Comparison of ENCODE assay signal across 1 cellular context in genomic region chr14:90331497-90332270, GRCh38.
TF ChIP-seq lines count a peak whose summit lies in the region.

A gene with protein sequence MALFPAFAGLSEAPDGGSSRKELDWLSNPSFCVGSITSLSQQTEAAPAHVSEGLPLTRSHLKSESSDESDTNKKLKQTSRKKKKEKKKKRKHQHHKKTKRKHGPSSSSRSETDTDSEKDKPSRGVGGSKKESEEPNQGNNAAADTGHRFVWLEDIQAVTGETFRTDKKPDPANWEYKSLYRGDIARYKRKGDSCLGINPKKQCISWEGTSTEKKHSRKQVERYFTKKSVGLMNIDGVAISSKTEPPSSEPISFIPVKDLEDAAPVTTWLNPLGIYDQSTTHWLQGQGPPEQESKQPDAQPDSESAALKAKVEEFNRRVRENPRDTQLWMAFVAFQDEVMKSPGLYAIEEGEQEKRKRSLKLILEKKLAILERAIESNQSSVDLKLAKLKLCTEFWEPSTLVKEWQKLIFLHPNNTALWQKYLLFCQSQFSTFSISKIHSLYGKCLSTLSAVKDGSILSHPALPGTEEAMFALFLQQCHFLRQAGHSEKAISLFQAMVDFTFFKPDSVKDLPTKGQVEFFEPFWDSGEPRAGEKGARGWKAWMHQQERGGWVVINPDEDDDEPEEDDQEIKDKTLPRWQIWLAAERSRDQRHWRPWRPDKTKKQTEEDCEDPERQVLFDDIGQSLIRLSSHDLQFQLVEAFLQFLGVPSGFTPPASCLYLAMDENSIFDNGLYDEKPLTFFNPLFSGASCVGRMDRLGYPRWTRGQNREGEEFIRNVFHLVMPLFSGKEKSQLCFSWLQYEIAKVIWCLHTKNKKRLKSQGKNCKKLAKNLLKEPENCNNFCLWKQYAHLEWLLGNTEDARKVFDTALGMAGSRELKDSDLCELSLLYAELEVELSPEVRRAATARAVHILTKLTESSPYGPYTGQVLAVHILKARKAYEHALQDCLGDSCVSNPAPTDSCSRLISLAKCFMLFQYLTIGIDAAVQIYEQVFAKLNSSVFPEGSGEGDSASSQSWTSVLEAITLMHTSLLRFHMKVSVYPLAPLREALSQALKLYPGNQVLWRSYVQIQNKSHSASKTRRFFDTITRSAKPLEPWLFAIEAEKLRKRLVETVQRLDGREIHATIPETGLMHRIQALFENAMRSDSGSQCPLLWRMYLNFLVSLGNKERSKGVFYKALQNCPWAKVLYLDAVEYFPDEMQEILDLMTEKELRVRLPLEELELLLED (minus strand): TSS chr14:90331941. CDS start chr14:90331904, 37 bp downstream.

TF ChIP-seq in HCT116, 20 proteins besides CTCF, POLR2A, EP300 and RAD21 (continued from another document):
- TF ChIP-seq ELF1 (IDR thresholded peaks at IDR 0.05; ENCODE audit: borderline replicate concordance, low read depth): peak; percentile 39; the same call in 1 of the 2 replicates
